ENCODE assay signal across 1 cellular context in genomic region chr6:135497412-135498177, GRCh38.
TF ChIP-seq lines count a peak whose summit lies in the region.

Gene AHI1 (minus strand): TSS chr6:135497740. CDS start chr6:135492237, 5,503 bp downstream.

TF ChIP-seq in K562, 482 proteins besides CTCF, POLR2A, EP300 and RAD21 (continued from another document and continues in another):
- TF ChIP-seq E2F8 (IDR thresholded peaks at IDR 0.05; ENCODE audit: low read depth, partially characterized antibody), result no peak
- no peak for TF ChIP-seq MEF2A (IDR thresholded peaks at IDR 0.05; ENCODE audit: control insufficient read depth, low read depth, low read length)
- TF ChIP-seq ID3 (CRISPR knock-in tag; IDR thresholded peaks at IDR 0.05), result no peak
- no peak; the same call in none of the 2 replicates for TF ChIP-seq ID3 (tag; IDR thresholded peaks at IDR 0.05)
- no peak for TF ChIP-seq HDAC3 (IDR thresholded peaks at IDR 0.05; ENCODE audit: borderline replicate concordance, partially characterized antibody)
- TF ChIP-seq CEBPG (CRISPR knock-in tag; IDR thresholded peaks at IDR 0.05), result peak; percentile 64
- TF ChIP-seq CEBPG (tag; conservative IDR thresholded peaks at IDR 0.05 in 1 of 2, IDR thresholded peaks at IDR 0.05 in 1 of 2), result no peak
- TF ChIP-seq MYNN (IDR thresholded peaks at IDR 0.05), result 0 out of 2 replicates have a peak, but pooled peaks have one; percentile 11
- TF ChIP-seq MYNN (CRISPR knock-in tag; IDR thresholded peaks at IDR 0.05), result no peak
- TF ChIP-seq ZNF780A (CRISPR knock-in tag; IDR thresholded peaks at IDR 0.05), result no peak
- TF ChIP-seq TCF15 (CRISPR knock-in tag; IDR thresholded peaks at IDR 0.05), result no peak
- peak; percentile 97 for TF ChIP-seq ATF2 (CRISPR knock-in tag; IDR thresholded peaks at IDR 0.05)
- peak; percentile 53; the same call in 1 of the 2 replicates for TF ChIP-seq SOX6 (IDR thresholded peaks at IDR 0.05)
- TF ChIP-seq ARHGAP35 (IDR thresholded peaks at IDR 0.05; ENCODE audit: partially characterized antibody), result no peak
- TF ChIP-seq E4F1 (CRISPR knock-in tag; IDR thresholded peaks at IDR 0.05; ENCODE audit: borderline replicate concordance), result peak; percentile 21; the same call in 1 of the 2 replicates
- TF ChIP-seq ATF4 (CRISPR knock-in tag; IDR thresholded peaks at IDR 0.05), result no peak
- peak; percentile 90 for TF ChIP-seq L3MBTL2 (IDR thresholded peaks at IDR 0.05)
- TF ChIP-seq MCM7 (IDR thresholded peaks at IDR 0.05), result no peak
- TF ChIP-seq STAG1 (CRISPR knock-in tag; IDR thresholded peaks at IDR 0.05; ENCODE audit: borderline replicate concordance), result no peak
- TF ChIP-seq CEBPB (tag; IDR thresholded peaks at IDR 0.05), result no peak
- TF ChIP-seq ZBED1 (IDR thresholded peaks at IDR 0.05), result peak; percentile 80; the same call in 1 of the 2 replicates
- TF ChIP-seq HMG20A (CRISPR knock-in tag; conservative IDR thresholded peaks at IDR 0.05), result no peak
- peak; percentile 95 for TF ChIP-seq SUPT5H (IDR thresholded peaks at IDR 0.05)
- TF ChIP-seq NR1H2 (CRISPR knock-in tag; IDR thresholded peaks at IDR 0.05), result no peak
- no peak for TF ChIP-seq PURB (CRISPR knock-in tag; IDR thresholded peaks at IDR 0.05; ENCODE audit: low read depth)
- no peak for TF ChIP-seq SNRNP70 (optimal IDR thresholded peaks at IDR 0.05; ENCODE audit: low read depth, low read length)
- TF ChIP-seq TRIM24 (IDR thresholded peaks at IDR 0.05), result 0 out of 4 replicates have a peak, but pooled peaks of 1 of the 2 experiments have one; percentile 20
- peak; percentile 80 for TF ChIP-seq EGR1 (conservative IDR thresholded peaks at IDR 0.05)
- TF ChIP-seq RFX5 (IDR thresholded peaks at IDR 0.05; ENCODE audit: low read depth, low read length), result no peak
- TF ChIP-seq ARID1B (IDR thresholded peaks at IDR 0.05), result peak; percentile 21; the same call in 1 of the 2 replicates
- TF ChIP-seq ZNF609 (CRISPR knock-in tag; IDR thresholded peaks at IDR 0.05; ENCODE audit: borderline replicate concordance), result peak; percentile 97
- TF ChIP-seq PHF8 (IDR thresholded peaks at IDR 0.05; ENCODE audit: borderline replicate concordance, low read length), result peak; percentile 91
- no peak for TF ChIP-seq ARID2 (IDR thresholded peaks at IDR 0.05)
- no peak for TF ChIP-seq RBM14 (IDR thresholded peaks at IDR 0.05; ENCODE audit: borderline replicate concordance, insufficient read depth, low read depth, low read length)
- no peak for TF ChIP-seq ZNF436 (CRISPR knock-in tag; IDR thresholded peaks at IDR 0.05)
- TF ChIP-seq ZNF778 (CRISPR knock-in tag; IDR thresholded peaks at IDR 0.05), result no peak
- no peak for TF ChIP-seq ZNF551 (CRISPR knock-in tag; IDR thresholded peaks at IDR 0.05)
- TF ChIP-seq DPF2 (IDR thresholded peaks at IDR 0.05), result 0 out of 2 replicates have a peak, but pooled peaks have one; percentile 5
- peak; percentile 51; the same call in 1 of the 2 replicates for TF ChIP-seq POLR2AphosphoS2 (IDR thresholded peaks at IDR 0.05; ENCODE audit: low read length)
- TF ChIP-seq NCOA2 (IDR thresholded peaks at IDR 0.05; ENCODE audit: partially characterized antibody in 2 of 2), result no peak
- TF ChIP-seq E2F1 (CRISPR knock-in tag; IDR thresholded peaks at IDR 0.05), result peak; percentile 95
- TF ChIP-seq ZNF311 (CRISPR knock-in tag; IDR thresholded peaks at IDR 0.05), result no peak
- no peak for TF ChIP-seq ZNF79 (CRISPR knock-in tag; IDR thresholded peaks at IDR 0.05; ENCODE audit: low read depth)
- no peak for TF ChIP-seq EHMT2 (IDR thresholded peaks at IDR 0.05)
- TF ChIP-seq FOXJ2 (tag; IDR thresholded peaks at IDR 0.05), result peak; percentile 87
- TF ChIP-seq HSF4 (CRISPR knock-in tag; IDR thresholded peaks at IDR 0.05; ENCODE audit: borderline replicate concordance), result no peak
- TF ChIP-seq PCBP2 (IDR thresholded peaks at IDR 0.05; ENCODE audit: low read depth, low read length, poor library complexity, severe bottlenecking), result no peak
- TF ChIP-seq ZNF280B (CRISPR knock-in tag; IDR thresholded peaks at IDR 0.05), result no peak
- peak; percentile 95 for TF ChIP-seq ZBTB12 (CRISPR knock-in tag; IDR thresholded peaks at IDR 0.05)
- TF ChIP-seq CREB3 (tag; conservative IDR thresholded peaks at IDR 0.05; ENCODE audit: low read depth), result 0 out of 2 replicates have a peak, but pooled peaks have one; percentile 11
- TF ChIP-seq HNRNPK (IDR thresholded peaks at IDR 0.05; ENCODE audit: low read depth, low read length, poor library complexity, severe bottlenecking), result no peak
